30 cellular contexts compared by ENCODE assay signal in genomic region chr11:30106782-30107181, GRCh38.
"Had no signal": no experiment of that assay in that cellular context is flagged by ENCODE, and none has a peak within 500 bp of the region (broad histone marks: within the 10 kb centered on the region; RNA-seq: fewer than 3 reads in every experiment).

No MANE protein-coding gene starts in this region.

- H3K27me3 ChIP-seq: body of pancreas, esophagus squamous epithelium, gastroesophageal sphincter had no signal

- H3K4me1 Mint-ChIP-seq: activated B cell treated with CpG ODN at 0.5 μM for 24 hours; activated T-helper 17 cell treated with anti-CD3 and anti-CD28 coated beads, Interleukin-2, amount 50 U/mL, for 72 hours; T-helper 17 cell had no signal

- FAIRE-seq: colon, endometrium, endothelial cell of umbilical vein had no signal

- H3K9me3 ChIP-seq: body of pancreas, esophagus squamous epithelium, gastroesophageal sphincter had no signal

- H3K27me3 Mint-ChIP-seq: activated B cell treated with CpG ODN at 0.5 μM for 24 hours; activated T-helper 17 cell treated with anti-CD3 and anti-CD28 coated beads, Interleukin-2, amount 50 U/mL, for 72 hours; T-helper 17 cell had no signal

- H3K27ac ChIP-seq: body of pancreas, esophagus squamous epithelium, gastroesophageal sphincter, WERI-Rb-1 had no signal

- ATAC-seq: activated CD4-positive, CD25-positive, alpha-beta regulatory T cell treated with anti-CD3 and anti-CD28 coated beads, Interleukin-2, amount 50 U/mL, for 24 hours; activated CD8-positive, alpha-beta T cell treated with anti-CD3 and anti-CD28 coated beads for 36 hours; activated T-cell treated with anti-CD3 and anti-CD28 coated beads, Interleukin-2, amount 50 U/mL, for 4 hours; activated T-helper 17 cell treated with anti-CD3 and anti-CD28 coated beads, Interleukin-2, amount 50 U/mL, for 72 hours; body of pancreas; gastroesophageal sphincter; T-helper 17 cell had no signal

- H3K36me3 ChIP-seq: esophagus squamous epithelium, gastroesophageal sphincter, WERI-Rb-1 had no signal

- H3K4me3 ChIP-seq: body of pancreas, esophagus squamous epithelium, gastroesophageal sphincter had no signal

- H3K4me1 ChIP-seq: body of pancreas, esophagus squamous epithelium, gastroesophageal sphincter had no signal

- H3K27ac Mint-ChIP-seq: activated B cell treated with CpG ODN at 0.5 μM for 24 hours; activated CD8-positive, alpha-beta T cell treated with anti-CD3 and anti-CD28 coated beads for 36 hours; activated naive CD8-positive, alpha-beta T cell; activated T-helper 17 cell treated with anti-CD3 and anti-CD28 coated beads, Interleukin-2, amount 50 U/mL, for 72 hours; T-helper 17 cell; T-helper 2 cell treated with Interferon-gamma antibody and Interleukin-4, amounts not matched to agents 5 μg/mL and 100 μg/mL, for 36 hours had no signal

- H3K9me3 Mint-ChIP-seq: activated B cell treated with CpG ODN at 0.5 μM for 24 hours; activated CD8-positive, alpha-beta T cell treated with anti-CD3 and anti-CD28 coated beads for 36 hours; activated T-cell treated with anti-CD3 and anti-CD28 coated beads, Interleukin-2, amount 50 U/mL, for 4 hours; T-helper 2 cell treated with Interferon-gamma antibody and Interleukin-4, amounts not matched to agents 5 μg/mL and 100 μg/mL, for 36 hours had no signal

- H3K4me3 Mint-ChIP-seq: activated B cell treated with CpG ODN at 0.5 μM for 24 hours; activated CD8-positive, alpha-beta T cell treated with anti-CD3 and anti-CD28 coated beads for 36 hours; activated naive CD8-positive, alpha-beta T cell; activated T-cell treated with anti-CD3 and anti-CD28 coated beads, Interleukin-2, amount 50 U/mL, for 4 hours; activated T-helper 17 cell treated with anti-CD3 and anti-CD28 coated beads, Interleukin-2, amount 50 U/mL, for 72 hours; T-helper 17 cell; T-helper 2 cell treated with Interferon-gamma antibody and Interleukin-4, amounts not matched to agents 5 μg/mL and 100 μg/mL, for 36 hours had no signal

- H3K36me3 Mint-ChIP-seq: activated naive CD8-positive, alpha-beta T cell had no signal

- DNase-seq: activated B cell treated with CpG ODN at 0.5 μM for 24 hours; activated CD4-positive, alpha-beta T cell treated with anti-CD3 and anti-CD28 coated beads for 48 hours; activated CD4-positive, alpha-beta T cell treated with anti-CD3 and anti-CD28 coated beads, Interleukin-2, amount 50 U/mL, for 1 hour; activated CD4-positive, alpha-beta T cell treated with anti-CD3 and anti-CD28 coated beads, Interleukin-2, amount 50 U/mL, for 48 hours; activated CD8-positive, alpha-beta memory T cell treated with anti-CD3 and anti-CD28 coated beads for 24 hours; activated CD8-positive, alpha-beta T cell treated with anti-CD3 and anti-CD28 coated beads for 36 hours; activated effector memory CD4-positive, alpha-beta T cell treated with Interleukin-2 at 50 U/mL for 16 hours; activated gamma-delta T cell treated with Interleukin-2 at 50 U/mL for 16 hours; activated naive CD4-positive, alpha-beta T cell treated with anti-CD3 and anti-CD28 coated beads, Interleukin-2, amount 50 U/mL, for 16 hours; activated naive CD4-positive, alpha-beta T cell treated with Interleukin-2 at 50 U/mL for 16 hours; activated T-cell treated with anti-CD3 and anti-CD28 coated beads, Interleukin-2, amount 50 U/mL, for 4 hours; amniotic stem cell; anterior cingulate cortex; body of pancreas; cortex of kidney; effector CD8-positive, alpha-beta T cell; esophagus squamous epithelium; foreskin melanocyte; T-helper 1 cell; T-helper 17 cell; T1000; WERI-Rb-1 had no signal
